ENCODE assay signal across 10 cellular contexts in genomic region chr2:26740890-26741302, GRCh38. TPM values are rescaled to one million over a fixed set of nuclear protein-coding genes. Genes with fewer than 3 reads are reported as not detected.
DNase-seq lines count a peak whose midpoint lies in the region; ATAC-seq and TF ChIP-seq lines count a peak whose summit lies in the region.
"Had no signal": no experiment of that assay in that cellular context is flagged by ENCODE, and none has a peak within 500 bp of the region (broad histone marks: within the 10 kb centered on the region; RNA-seq: fewer than 3 reads in every experiment).

No MANE protein-coding gene starts in this region.

- peaks cover 6% of the 10 kb centered on the region for H3K4me1 Mint-ChIP-seq in CD4-positive, alpha-beta T cell (ENCODE audit: low read depth)

- intact Hi-C loops in CD4-positive, alpha-beta T cell (cut with DNase I, micrococcal nuclease): no loop called here

- H3K4me3 Mint-ChIP-seq in CD4-positive, alpha-beta T cell: no peak overlapping the region

- ATAC-seq in CD4-positive, alpha-beta T cell (ENCODE audit: poor library complexity): peak; percentile 80
- ATAC-seq in GM18909 (IDR thresholded peaks at IDR 0.05; ENCODE audit: poor library complexity, unreplicated experiment): peak; percentile 50
- no peak for ATAC-seq in GM19452 (IDR thresholded peaks at IDR 0.05; ENCODE audit: unreplicated experiment)
- ATAC-seq in GM19324 (IDR thresholded peaks at IDR 0.05; ENCODE audit: low FRiP score, unreplicated experiment): no peak

- CTCF ChIA-PET in CD4-positive, alpha-beta T cell (lab: Charles Lee): no interaction called here

- H3K27me3 ChIP-seq in CD4-positive, alpha-beta T cell (ENCODE audit: control insufficient read depth, insufficient read depth, low read length): no peaks in the 10 kb centered on the region
- H3K27me3 ChIP-seq: adrenal gland had no signal

- POLR2A ChIA-PET in CD4-positive, alpha-beta T cell (lab: Charles Lee): no interaction called here

- no peak overlapping the region for H3K27ac ChIP-seq in CD4-positive, alpha-beta T cell (ENCODE audit: low read depth, low read length)
- H3K27ac ChIP-seq: adrenal gland had no signal

- H3K36me3 Mint-ChIP-seq in CD4-positive, alpha-beta T cell (ENCODE audit: low read depth): no peaks in the 10 kb centered on the region

- peaks cover 4% of the 10 kb centered on the region for H3K27me3 Mint-ChIP-seq in CD4-positive, alpha-beta T cell

- no peaks in the 10 kb centered on the region for H3K9me3 ChIP-seq in CD4-positive, alpha-beta T cell (ENCODE audit: control insufficient read depth, low read length)
- H3K9me3 ChIP-seq: adrenal gland had no signal

- H3K27ac Mint-ChIP-seq in CD4-positive, alpha-beta T cell: no peak overlapping the region

- no peaks in the 10 kb centered on the region for H3K9me3 Mint-ChIP-seq in CD4-positive, alpha-beta T cell

- peak in 1 of 10 experiments; percentile 4 for DNase-seq in CD4-positive, alpha-beta T cell
- DNase-seq in SK-N-DZ (ENCODE audit: low spot score) (peak; percentile 84), islet precursor cell (peak; percentile 78), kidney tubule cell (ENCODE audit: low spot score) (no peak), CD1c-positive myeloid dendritic cell (ENCODE audit: extremely low spot score) (no peak)

- no peak for TF ChIP-seq CTCF in CD4-positive, alpha-beta T cell (IDR thresholded peaks at IDR 0.05)

RNA-seq across cellular contexts. Expression of gene SLC35F6, which starts 23.2 kb away (rescaled TPM):
- total RNA-seq in CD4-positive, alpha-beta T cell: 10 to 100 TPM; 32.0 to 34.2 TPM
- polyA plus RNA-seq in SK-N-DZ (2014; cell fraction: cytosol; rRNA removed): 9.6 and 14.2 TPM in 2 replicates
- 5.0 and 5.2 TPM in 2 replicates for polyA plus RNA-seq in SK-N-DZ (2014; cell fraction: nucleus; rRNA removed)

RNA-seq across cellular contexts. Expression of gene CENPA, which starts 45.0 kb away (rescaled TPM):
- total RNA-seq in CD4-positive, alpha-beta T cell: 1 to 10 TPM; 1.0 to 1.1 TPM
- 21.6 and 41.6 TPM in 2 replicates for polyA plus RNA-seq in SK-N-DZ (2014; cell fraction: cytosol; rRNA removed)
- polyA plus RNA-seq in SK-N-DZ (2014; cell fraction: nucleus; rRNA removed): 12.3 and 21.0 TPM in 2 replicates

RNA-seq across cellular contexts. Expression of gene KCNK3, which starts 48.4 kb away (rescaled TPM):
- total RNA-seq in CD4-positive, alpha-beta T cell: not detected
- 17.3 and 25.1 TPM in 2 replicates for polyA plus RNA-seq in SK-N-DZ (2014; cell fraction: cytosol; rRNA removed)
- polyA plus RNA-seq in SK-N-DZ (2014; cell fraction: nucleus; rRNA removed): 3.7 and 6.5 TPM in 2 replicates
- total RNA-seq: T-helper 1 cell treated with Interleukin-12 subunit alpha and Interleukin-12 subunit beta and Interleukin-4 antibody, amounts not matched to agents 30 ng/mL and 1 ng/mL, for 36 hours had no signal

Comparison
In these comparisons a context has a peak if more than half of its experiments do, and no peak if none do; other contexts are left out.
1. ATAC-seq: peak in CD4-positive, alpha-beta T cell (single experiment) and GM18909 (single experiment); none in GM19452 (single experiment) and GM19324 (single experiment).
2. DNase-seq: peak in SK-N-DZ (single experiment) and islet precursor cell (single experiment); none in kidney tubule cell (single experiment) and CD1c-positive myeloid dendritic cell (single experiment).